ENCODE assay signal across 24 cellular contexts in genomic region chr3:194570184-194570583, GRCh38.
DNase-seq lines count a peak whose midpoint lies in the region; ATAC-seq and TF ChIP-seq lines count a peak whose summit lies in the region.
"Had no signal": no experiment of that assay in that cellular context is flagged by ENCODE, and none has a peak within 500 bp of the region (broad histone marks: within the 10 kb centered on the region; RNA-seq: fewer than 3 reads in every experiment).

No MANE protein-coding gene starts in this region.

- H3K36me3 ChIP-seq in ACC112 (ENCODE audit: insufficient read depth, low read length) (no peaks in the 10 kb centered on the region), Caco-2 (ENCODE audit: control insufficient read depth, insufficient read depth, low read length) (no peaks in the 10 kb centered on the region)
- H3K36me3 ChIP-seq: HAP-1, left lung had no signal

- BruUV-seq in Caco-2 (replicated peaks; lab: Mats Ljungman, UMichigan), result no TSS peak

- no peak overlapping the region for H2AFZ ChIP-seq in ACC112 (ENCODE audit: low read length, unreplicated experiment)
- H2AFZ ChIP-seq: PC-9 had no signal

- H3K9me3 Mint-ChIP-seq in Caco-2 (ENCODE audit: unreplicated experiment), result no peaks in the 10 kb centered on the region
- H3K9me3 Mint-ChIP-seq: activated CD4-positive, alpha-beta T cell treated with anti-CD3 and anti-CD28 coated beads, Interleukin-2, amount 10 ng/mL, durations not matched to agents 7 days and 5 days; activated naive CD8-positive, alpha-beta T cell treated with anti-CD3 and anti-CD28 coated beads for 36 hours; activated T-cell treated with anti-CD3 and anti-CD28 coated beads, Interleukin-2, amount 50 U/mL, for 24 hours; stimulated activated effector memory CD8-positive, alpha-beta T cell treated with anti-CD3 and anti-CD28 coated beads, Interleukin-12 subunit alpha, Interleukin-12 subunit beta, amount 100 ng/mL, for 72 hours; T-cell; WTC11 had no signal

- ATAC-seq in SK-N-SH treated with all-trans-retinoic acid at 6 μM for 48 hours (no peak), left colon (no peak)
- ATAC-seq: left lung; stimulated activated effector memory CD8-positive, alpha-beta T cell treated with anti-CD3 and anti-CD28 coated beads, Interleukin-12 subunit alpha, Interleukin-12 subunit beta, amount 100 ng/mL, for 72 hours; T-cell; WTC11 had no signal

- H3K27ac Mint-ChIP-seq in Caco-2 (ENCODE audit: unreplicated experiment), result peak overlapping the region; percentile 98
- H3K27ac Mint-ChIP-seq: activated CD4-positive, alpha-beta T cell treated with anti-CD3 and anti-CD28 coated beads, Interleukin-2, amount 10 ng/mL, durations not matched to agents 7 days and 5 days; activated naive CD8-positive, alpha-beta T cell treated with anti-CD3 and anti-CD28 coated beads for 36 hours; activated T-cell treated with anti-CD3 and anti-CD28 coated beads, Interleukin-2, amount 50 U/mL, for 24 hours; stimulated activated effector memory CD8-positive, alpha-beta T cell treated with anti-CD3 and anti-CD28 coated beads, Interleukin-12 subunit alpha, Interleukin-12 subunit beta, amount 100 ng/mL, for 72 hours; T-cell had no signal

- H3K4me3 ChIP-seq in ACC112 (ENCODE audit: low read depth, low read length), result no peak overlapping the region
- H3K4me3 ChIP-seq in Caco-2 (ENCODE audit: low read depth, low read length), result no peak overlapping the region
- H3K4me3 ChIP-seq: HAP-1, left lung, PC-9 had no signal

- H3K9me3 ChIP-seq in Caco-2, result peaks cover 11% of the 10 kb centered on the region; the same call in 1 of the 2 replicates
- H3K9me3 ChIP-seq: HAP-1, left lung had no signal

- no peak for TF ChIP-seq CTCF in Caco-2 (IDR thresholded peaks at IDR 0.05; ENCODE audit: insufficient read depth in 1 of 2, low read depth in 1 of 2, low read length in 1 of 2, severe bottlenecking in 1 of 2, unreplicated experiment in 1 of 2)

- H3K27me3 ChIP-seq in ACC112 (ENCODE audit: insufficient read depth, low read length) (no peaks in the 10 kb centered on the region), Caco-2 (replicated peaks; ENCODE audit: control insufficient read depth, insufficient read depth, low read length) (no peaks in the 10 kb centered on the region)

- peaks cover 43% of the 10 kb centered on the region for H3K4me1 ChIP-seq in ACC112 (ENCODE audit: control insufficient read depth, insufficient read depth, low read length, unreplicated experiment)
- peaks cover 60% of the 10 kb centered on the region for H3K4me1 ChIP-seq in Caco-2
- H3K4me1 ChIP-seq: HAP-1 had no signal

- peaks cover 6% of the 10 kb centered on the region for H3K36me3 Mint-ChIP-seq in Caco-2 (ENCODE audit: insufficient read depth, unreplicated experiment)
- H3K36me3 Mint-ChIP-seq: activated naive CD8-positive, alpha-beta T cell treated with anti-CD3 and anti-CD28 coated beads for 36 hours; stimulated activated effector memory CD8-positive, alpha-beta T cell treated with anti-CD3 and anti-CD28 coated beads, Interleukin-12 subunit alpha, Interleukin-12 subunit beta, amount 100 ng/mL, for 72 hours; T-cell; WTC11 had no signal

- H3K4me1 Mint-ChIP-seq in Caco-2 (ENCODE audit: low read depth, unreplicated experiment), result peaks cover 34% of the 10 kb centered on the region
- H3K4me1 Mint-ChIP-seq: activated CD4-positive, alpha-beta T cell treated with anti-CD3 and anti-CD28 coated beads, Interleukin-2, amount 10 ng/mL, durations not matched to agents 7 days and 5 days; T-cell had no signal

- DNase-seq in Caco-2, result no peak
- peak; percentile 82 for DNase-seq in NOMO-1 treated with dmso at 0.1 percent for 144 hours (lab: John Stamatoyannopoulos, UW; ENCODE audit: unreplicated experiment)
- peak; percentile 40 for DNase-seq in globus pallidus (ENCODE audit: low spot score)
- no peak for DNase-seq in hepatic stellate cell (ENCODE audit: low spot score)
- no peak for DNase-seq in left colon
- no peak for DNase-seq in activated effector memory CD4-positive, alpha-beta T cell treated with Interleukin-2 at 50 U/mL for 16 hours
- DNase-seq: activated CD4-positive, alpha-beta T cell treated with anti-CD3 and anti-CD28 coated beads, Interleukin-2, amount 10 ng/mL, durations not matched to agents 7 days and 5 days; activated gamma-delta T cell; activated naive CD8-positive, alpha-beta T cell treated with anti-CD3 and anti-CD28 coated beads for 36 hours; activated T-cell treated with anti-CD3 and anti-CD28 coated beads, Interleukin-2, amount 50 U/mL, for 24 hours; effector CD4-positive, alpha-beta T cell; left lung; NCI-H446 treated with DMSO at 0.1 percent for 48 hours; NCI-H774; occipital lobe; PC-9; SHP77 treated with DMSO at 0.1 percent for 48 hours; T-cell had no signal

- POLR2A ChIA-PET in Caco-2 (lab: Charles Lee), result no interaction called here

- peak overlapping the region; percentile 6; the same call in 1 of the 2 replicates for H3K27ac ChIP-seq in ACC112 (ENCODE audit: low read depth, low read length)
- H3K27ac ChIP-seq: KMS-11, left lung, PC-9 had no signal

- H3K79me2 ChIP-seq in ACC112 (ENCODE audit: control insufficient read depth, insufficient read depth, low read length, unreplicated experiment), result no peaks in the 10 kb centered on the region

- H3K27me3 Mint-ChIP-seq in Caco-2 (ENCODE audit: insufficient read depth, unreplicated experiment), result no peaks in the 10 kb centered on the region

- CTCF ChIA-PET in Caco-2 (lab: Charles Lee), result no interaction called here

- H3K4me3 Mint-ChIP-seq in Caco-2 (ENCODE audit: unreplicated experiment), result no peak overlapping the region
- H3K4me3 Mint-ChIP-seq: activated CD4-positive, alpha-beta T cell treated with anti-CD3 and anti-CD28 coated beads, Interleukin-2, amount 10 ng/mL, durations not matched to agents 7 days and 5 days; activated naive CD8-positive, alpha-beta T cell treated with anti-CD3 and anti-CD28 coated beads for 36 hours; activated T-cell treated with anti-CD3 and anti-CD28 coated beads, Interleukin-2, amount 50 U/mL, for 24 hours; stimulated activated effector memory CD8-positive, alpha-beta T cell treated with anti-CD3 and anti-CD28 coated beads, Interleukin-12 subunit alpha, Interleukin-12 subunit beta, amount 100 ng/mL, for 72 hours; T-cell; WTC11 had no signal

- intact Hi-C loops in Caco-2 (cut with micrococcal nuclease; ENCODE audit: unreplicated experiment) (loop anchor here (10.0 kb wide), 1 partner anchor 235 kb away; no protein-coding TSS in a partner anchor), left colon (cut with DNase I, micrococcal nuclease) (loop anchor here in 1 of 2 donors (10.0 kb wide), 1 partner anchor 95 kb away; no protein-coding TSS in a partner anchor)

TF ChIP-seq in SK-N-SH treated with all-trans-retinoic acid at 6 μM for 48 hours, 23 proteins besides CTCF, POLR2A, EP300 and RAD21:
- TF ChIP-seq OSR1 (CRISPR knock-in tag; IDR thresholded peaks at IDR 0.05) (no peak), ZFP30 (CRISPR knock-in tag; IDR thresholded peaks at IDR 0.05) (no peak), PATZ1 (CRISPR knock-in tag; IDR thresholded peaks at IDR 0.05; ENCODE audit: borderline replicate concordance) (no peak), SNAI2 (CRISPR knock-in tag; IDR thresholded peaks at IDR 0.05) (no peak), TOX (CRISPR knock-in tag; IDR thresholded peaks at IDR 0.05; ENCODE audit: borderline replicate concordance) (no peak), CSRNP3 (CRISPR knock-in tag; IDR thresholded peaks at IDR 0.05) (no peak), ZNF8 (CRISPR knock-in tag; IDR thresholded peaks at IDR 0.05) (no peak), ESRRG (CRISPR knock-in tag; IDR thresholded peaks at IDR 0.05) (no peak), PPARA (CRISPR knock-in tag; IDR thresholded peaks at IDR 0.05; ENCODE audit: borderline replicate concordance) (no peak), GLIS3 (CRISPR knock-in tag; IDR thresholded peaks at IDR 0.05) (no peak), BACH2 (CRISPR knock-in tag; IDR thresholded peaks at IDR 0.05; ENCODE audit: borderline replicate concordance) (no peak)

Comparison
In these comparisons a context has a peak if more than half of its experiments do, and no peak if none do; other contexts are left out.
1. DNase-seq: peak in NOMO-1 treated with dmso at 0.1 percent for 144 hours (single experiment) and globus pallidus (single experiment); none in Caco-2 (0 of 2), hepatic stellate cell (single experiment), left colon (0 of 2) and activated effector memory CD4-positive, alpha-beta T cell treated with Interleukin-2 at 50 U/mL for 16 hours (single experiment).